In genomic region chr17:33680479-33680878, GRCh38 we compare ENCODE assay signal across 33 cellular contexts.
"Had no signal": no experiment of that assay in that cellular context is flagged by ENCODE, and none has a peak within 500 bp of the region (broad histone marks: within the 10 kb centered on the region; RNA-seq: fewer than 3 reads in every experiment).

No MANE protein-coding gene starts in this region.

- H3K9me3 Mint-ChIP-seq: activated B cell treated with CpG ODN at 0.5 μM for 24 hours; activated CD4-positive, alpha-beta memory T cell treated with anti-CD3 and anti-CD28 coated beads for 36 hours; activated CD4-positive, alpha-beta T cell treated with anti-CD3 and anti-CD28 coated beads, Interleukin-2, amount 10 ng/mL, durations not matched to agents 24 days and 14 days; activated CD8-positive, alpha-beta T cell treated with anti-CD3 and anti-CD28 coated beads for 36 hours; activated naive CD4-positive, alpha-beta T cell treated with anti-CD3 and anti-CD28 coated beads, Interleukin-2, amount 10 ng/mL, durations not matched to agents 7 days and 5 days; activated naive CD4-positive, alpha-beta T cell treated with anti-CD3 and anti-CD28 coated beads, Interleukin-2, amount 50 U/mL, for 24 hours; activated naive CD8-positive, alpha-beta T cell treated with anti-CD3 and anti-CD28 coated beads, Interleukin-2, amount 10 ng/mL, durations not matched to agents 7 days and 5 days; activated naive CD8-positive, alpha-beta T cell treated with anti-CD3 and anti-CD28 coated beads, Interleukin-2, amount 50 U/mL, for 24 hours; activated T-cell treated with anti-CD3 and anti-CD28 coated beads, Interleukin-2, amount 50 U/mL, for 24 hours; activated T-helper 2 cell treated with anti-CD3 and anti-CD28 coated beads, Interferon-gamma antibody, Interleukin-2, Interleukin-4, amounts not matched to agents 10 μg/mL and 5 μg/mL and 100 μg/mL, durations not matched to agents 14 hours and 24 hours and 36 hours; brain; central memory CD8-positive, alpha-beta T cell; T-helper 1 cell treated with Interleukin-12 subunit alpha and Interleukin-12 subunit beta and Interleukin-4 antibody, amounts not matched to agents 30 μg/mL and 1 μg/mL, for 36 hours; T-helper 2 cell treated with Interferon-gamma antibody and Interleukin-4, amounts not matched to agents 5 μg/mL and 100 μg/mL, for 36 hours had no signal

- H3K36me3 Mint-ChIP-seq: activated CD4-positive, alpha-beta memory T cell treated with anti-CD3 and anti-CD28 coated beads for 36 hours; activated naive CD4-positive, alpha-beta T cell treated with anti-CD3 and anti-CD28 coated beads, Interleukin-2, amount 10 ng/mL, durations not matched to agents 7 days and 5 days; activated naive CD4-positive, alpha-beta T cell treated with anti-CD3 and anti-CD28 coated beads, Interleukin-2, amount 50 U/mL, for 24 hours; activated naive CD8-positive, alpha-beta T cell; activated naive CD8-positive, alpha-beta T cell treated with anti-CD3 and anti-CD28 coated beads, Interleukin-2, amount 10 ng/mL, durations not matched to agents 7 days and 5 days; brain had no signal

- DNase-seq: activated B cell treated with CpG ODN at 0.5 μM for 24 hours; activated CD4-positive, alpha-beta memory T cell treated with anti-CD3 and anti-CD28 coated beads for 36 hours; activated CD4-positive, alpha-beta T cell treated with anti-CD3 and anti-CD28 coated beads for 4 hours; activated CD4-positive, alpha-beta T cell treated with anti-CD3 and anti-CD28 coated beads, Interleukin-2, amount 10 ng/mL, durations not matched to agents 24 days and 14 days; activated CD4-positive, alpha-beta T cell treated with anti-CD3 and anti-CD28 coated beads, Interleukin-2, amount 50 U/mL, for 1 hour; activated CD4-positive, alpha-beta T cell treated with anti-CD3 and anti-CD28 coated beads, Interleukin-2, amount 50 U/mL, for 4 hours; activated CD4-positive, CD25-positive, alpha-beta regulatory T cell treated with anti-CD3 and anti-CD28 coated beads, Interleukin-2, amount 50 U/mL, for 72 hours; activated CD8-positive, alpha-beta memory T cell treated with anti-CD3 and anti-CD28 coated beads, Interleukin-2, amount 50 U/mL, for 4 hours; activated CD8-positive, alpha-beta T cell treated with anti-CD3 and anti-CD28 coated beads for 36 hours; activated effector memory CD4-positive, alpha-beta T cell treated with Interleukin-2 at 50 U/mL for 16 hours; activated gamma-delta T cell; activated naive CD4-positive, alpha-beta T cell treated with anti-CD3 and anti-CD28 coated beads, Interleukin-2, amount 10 ng/mL, durations not matched to agents 7 days and 5 days; activated naive CD4-positive, alpha-beta T cell treated with Interleukin-2 at 50 U/mL for 16 hours; activated naive CD8-positive, alpha-beta T cell treated with anti-CD3 and anti-CD28 coated beads, Interleukin-2, amount 10 ng/mL, durations not matched to agents 7 days and 5 days; activated naive CD8-positive, alpha-beta T cell treated with anti-CD3 and anti-CD28 coated beads, Interleukin-2, amount 50 U/mL, for 24 hours; activated T-cell treated with anti-CD3 and anti-CD28 coated beads, Interleukin-2, amount 50 U/mL, for 24 hours; activated T-cell treated with anti-CD3 and anti-CD28 coated beads, Interleukin-2, amount 50 U/mL, for 48 hours; amygdala; caudate nucleus; SW 1271; T-helper 1 cell; T-helper 2 cell; T-helper 9 cell had no signal

- H3K27ac ChIP-seq: ascending aorta, cardiac muscle cell, VCaP had no signal

- H3K4me3 Mint-ChIP-seq: activated B cell treated with CpG ODN at 0.5 μM for 24 hours; activated CD4-positive, alpha-beta memory T cell treated with anti-CD3 and anti-CD28 coated beads for 36 hours; activated CD4-positive, alpha-beta T cell treated with anti-CD3 and anti-CD28 coated beads, Interleukin-2, amount 10 ng/mL, durations not matched to agents 24 days and 14 days; activated CD8-positive, alpha-beta T cell treated with anti-CD3 and anti-CD28 coated beads for 36 hours; activated naive CD4-positive, alpha-beta T cell treated with anti-CD3 and anti-CD28 coated beads, Interleukin-2, amount 10 ng/mL, durations not matched to agents 7 days and 5 days; activated naive CD4-positive, alpha-beta T cell treated with anti-CD3 and anti-CD28 coated beads, Interleukin-2, amount 50 U/mL, for 24 hours; activated naive CD8-positive, alpha-beta T cell; activated naive CD8-positive, alpha-beta T cell treated with anti-CD3 and anti-CD28 coated beads, Interleukin-2, amount 10 ng/mL, durations not matched to agents 7 days and 5 days; activated naive CD8-positive, alpha-beta T cell treated with anti-CD3 and anti-CD28 coated beads, Interleukin-2, amount 50 U/mL, for 24 hours; activated T-cell treated with anti-CD3 and anti-CD28 coated beads, Interleukin-2, amount 50 U/mL, for 24 hours; brain; central memory CD8-positive, alpha-beta T cell; T-helper 1 cell treated with Interleukin-12 subunit alpha and Interleukin-12 subunit beta and Interleukin-4 antibody, amounts not matched to agents 30 μg/mL and 1 μg/mL, for 36 hours; T-helper 2 cell treated with Interferon-gamma antibody and Interleukin-4, amounts not matched to agents 5 μg/mL and 100 μg/mL, for 36 hours had no signal

- H3K27me3 ChIP-seq: ascending aorta, cardiac muscle cell had no signal

- H3K27ac Mint-ChIP-seq: activated B cell treated with CpG ODN at 0.5 μM for 24 hours; activated CD4-positive, alpha-beta memory T cell treated with anti-CD3 and anti-CD28 coated beads for 36 hours; activated CD4-positive, alpha-beta T cell treated with anti-CD3 and anti-CD28 coated beads, Interleukin-2, amount 10 ng/mL, durations not matched to agents 24 days and 14 days; activated CD8-positive, alpha-beta T cell treated with anti-CD3 and anti-CD28 coated beads for 36 hours; activated naive CD4-positive, alpha-beta T cell treated with anti-CD3 and anti-CD28 coated beads, Interleukin-2, amount 10 ng/mL, durations not matched to agents 7 days and 5 days; activated naive CD4-positive, alpha-beta T cell treated with anti-CD3 and anti-CD28 coated beads, Interleukin-2, amount 50 U/mL, for 24 hours; activated naive CD8-positive, alpha-beta T cell; activated naive CD8-positive, alpha-beta T cell treated with anti-CD3 and anti-CD28 coated beads, Interleukin-2, amount 10 ng/mL, durations not matched to agents 7 days and 5 days; activated naive CD8-positive, alpha-beta T cell treated with anti-CD3 and anti-CD28 coated beads, Interleukin-2, amount 50 U/mL, for 24 hours; activated T-cell treated with anti-CD3 and anti-CD28 coated beads, Interleukin-2, amount 50 U/mL, for 24 hours; activated T-helper 2 cell treated with anti-CD3 and anti-CD28 coated beads, Interferon-gamma antibody, Interleukin-2, Interleukin-4, amounts not matched to agents 10 μg/mL and 5 μg/mL and 100 μg/mL, durations not matched to agents 14 hours and 24 hours and 36 hours; brain; T-helper 1 cell treated with Interleukin-12 subunit alpha and Interleukin-12 subunit beta and Interleukin-4 antibody, amounts not matched to agents 30 μg/mL and 1 μg/mL, for 36 hours; T-helper 2 cell treated with Interferon-gamma antibody and Interleukin-4, amounts not matched to agents 5 μg/mL and 100 μg/mL, for 36 hours had no signal

- H3K36me3 ChIP-seq: ascending aorta, cardiac muscle cell had no signal

- H3K4me1 Mint-ChIP-seq: activated B cell treated with CpG ODN at 0.5 μM for 24 hours; activated CD4-positive, alpha-beta T cell treated with anti-CD3 and anti-CD28 coated beads, Interleukin-2, amount 10 ng/mL, durations not matched to agents 24 days and 14 days; activated naive CD4-positive, alpha-beta T cell treated with anti-CD3 and anti-CD28 coated beads, Interleukin-2, amount 10 ng/mL, durations not matched to agents 7 days and 5 days; activated naive CD4-positive, alpha-beta T cell treated with anti-CD3 and anti-CD28 coated beads, Interleukin-2, amount 50 U/mL, for 24 hours; activated naive CD8-positive, alpha-beta T cell treated with anti-CD3 and anti-CD28 coated beads, Interleukin-2, amount 50 U/mL, for 24 hours; central memory CD8-positive, alpha-beta T cell had no signal

- H3K9me3 ChIP-seq: ascending aorta had no signal

- H3K27me3 Mint-ChIP-seq: activated B cell treated with CpG ODN at 0.5 μM for 24 hours; activated CD4-positive, alpha-beta T cell treated with anti-CD3 and anti-CD28 coated beads, Interleukin-2, amount 10 ng/mL, durations not matched to agents 24 days and 14 days; activated CD8-positive, alpha-beta T cell treated with anti-CD3 and anti-CD28 coated beads for 36 hours; activated naive CD4-positive, alpha-beta T cell treated with anti-CD3 and anti-CD28 coated beads, Interleukin-2, amount 10 ng/mL, durations not matched to agents 7 days and 5 days; activated naive CD4-positive, alpha-beta T cell treated with anti-CD3 and anti-CD28 coated beads, Interleukin-2, amount 50 U/mL, for 24 hours; activated naive CD8-positive, alpha-beta T cell; activated naive CD8-positive, alpha-beta T cell treated with anti-CD3 and anti-CD28 coated beads, Interleukin-2, amount 50 U/mL, for 24 hours; activated T-cell treated with anti-CD3 and anti-CD28 coated beads, Interleukin-2, amount 50 U/mL, for 24 hours had no signal

- H3K4me1 ChIP-seq: ascending aorta had no signal

- ATAC-seq: activated CD8-positive, alpha-beta T cell treated with anti-CD3 and anti-CD28 coated beads for 36 hours; activated naive CD8-positive, alpha-beta T cell treated with anti-CD3 and anti-CD28 coated beads, Interleukin-2, amount 50 U/mL, for 24 hours had no signal

- H3K4me3 ChIP-seq: ascending aorta, cardiac muscle cell had no signal
